23 cellular contexts compared by ENCODE assay signal in genomic region chr17:6045621-6046357, GRCh38. TPM values are rescaled to one million over a fixed set of nuclear protein-coding genes. Genes with fewer than 3 reads are reported as not detected.
DNase-seq lines count a peak whose midpoint lies in the region; ATAC-seq, FAIRE-seq and TF ChIP-seq lines count a peak whose summit lies in the region.
"Had no signal": no experiment of that assay in that cellular context is flagged by ENCODE, and none has a peak within 500 bp of the region (broad histone marks: within the 10 kb centered on the region; RNA-seq: fewer than 3 reads in every experiment).

No MANE protein-coding gene starts in this region.

- H3T11ph ChIP-seq in H9 (ENCODE audit: low read length): no peak overlapping the region

- H3K4me1 Mint-ChIP-seq in H9 (no peaks in the 10 kb centered on the region), nephron progenitor cell (peaks cover 18% of the 10 kb centered on the region)
- H3K4me1 Mint-ChIP-seq: T-cell had no signal

- H3K79me1 ChIP-seq in H9 (ENCODE audit: insufficient read depth, low read depth, low read length, poor library complexity, severe bottlenecking): no peaks in the 10 kb centered on the region

- no peak for ATAC-seq in PC-3
- ATAC-seq: activated CD8-positive, alpha-beta T cell treated with anti-CD3 and anti-CD28 coated beads, Interleukin-2, amount 10 ng/mL, durations not matched to agents 7 days and 5 days; lower lobe of right lung; T-cell had no signal

- no peaks in the 10 kb centered on the region for H3K23me2 ChIP-seq in H9 (ENCODE audit: insufficient read length, low read depth, low read length, poor library complexity, severe bottlenecking)

- H3K4me1 ChIP-seq in BLaER1 (peaks cover 44% of the 10 kb centered on the region), H9 (ENCODE audit: insufficient read depth, low read length) (no peaks in the 10 kb centered on the region), PC-3 (ENCODE audit: insufficient read depth, low read length) (no peaks in the 10 kb centered on the region)
- H3K4me1 ChIP-seq: lower lobe of right lung, Peyer's patch, upper lobe of left lung had no signal

- no peak overlapping the region for H2BK20ac ChIP-seq in H9 (ENCODE audit: low read depth, low read length, poor library complexity, severe bottlenecking)

- H3K27me3 Mint-ChIP-seq in H9 (ENCODE audit: low read depth): no peaks in the 10 kb centered on the region; the same call in 1 of the 2 replicates
- H3K27me3 Mint-ChIP-seq in nephron progenitor cell (ENCODE audit: low read depth, poor library complexity): peaks cover 15% of the 10 kb centered on the region

- no peak overlapping the region for H3K14ac ChIP-seq in H9 (ENCODE audit: insufficient read depth, low read length)

- H3K4me3 Mint-ChIP-seq in H9 (no peak overlapping the region), nephron progenitor cell (no peak overlapping the region)
- H3K4me3 Mint-ChIP-seq: activated CD8-positive, alpha-beta T cell treated with anti-CD3 and anti-CD28 coated beads, Interleukin-2, amount 10 ng/mL, durations not matched to agents 7 days and 5 days; HFFc6; T-cell had no signal

- H3K9me2 ChIP-seq in PC-3 (replicated peaks; ENCODE audit: low read length): no peaks in the 10 kb centered on the region

- intact Hi-C loops in PC-3 (cut with micrococcal nuclease): no loop called here

- no peak overlapping the region for H4K8ac ChIP-seq in H9 (replicated peaks; ENCODE audit: insufficient read length, low read depth, low read length)

- H3K56ac ChIP-seq in H9 (ENCODE audit: insufficient read length, low read depth, low read length): no peak overlapping the region

- H4K20me1 ChIP-seq in BLaER1 (no peaks in the 10 kb centered on the region), H9 (ENCODE audit: control insufficient read depth, insufficient read depth, insufficient read length) (no peaks in the 10 kb centered on the region), PC-3 (ENCODE audit: low read length) (no peaks in the 10 kb centered on the region)

- no peak overlapping the region; a peak in 1 of 7 replicates for H3K27ac Mint-ChIP-seq in H9
- H3K27ac Mint-ChIP-seq in nephron progenitor cell: no peak overlapping the region
- H3K27ac Mint-ChIP-seq: activated CD8-positive, alpha-beta T cell treated with anti-CD3 and anti-CD28 coated beads, Interleukin-2, amount 10 ng/mL, durations not matched to agents 7 days and 5 days; HFFc6; T-cell had no signal

- no CpG with 5 or more reads among the region's 6 CpGs for WGBS in H9 (ENCODE audit: extremely low coverage, insufficient read length, low lambda C conversion rate)

- no peak overlapping the region for H3K4ac ChIP-seq in H9 (ENCODE audit: low read depth, low read length)

- H3K9ac ChIP-seq in BLaER1: no peak overlapping the region
- no peak overlapping the region for H3K9ac ChIP-seq in H9 (ENCODE audit: extremely low read depth, insufficient read length, low read length)
- no peak overlapping the region for H3K9ac ChIP-seq in PC-3 (ENCODE audit: low read length)

- no peak overlapping the region for H4K91ac ChIP-seq in H9 (ENCODE audit: insufficient read length, low read depth, low read length)

- no peaks in the 10 kb centered on the region for H3F3A ChIP-seq in PC-3 (ENCODE audit: low read length, unreplicated experiment)

- no peaks in the 10 kb centered on the region for H3K9me3 ChIP-seq in BLaER1
- H3K9me3 ChIP-seq in H9 (ENCODE audit: control insufficient read depth, low read depth, low read length): no peaks in the 10 kb centered on the region
- no peaks in the 10 kb centered on the region for H3K9me3 ChIP-seq in PC-3 (ENCODE audit: low read length)
- H3K9me3 ChIP-seq: lower lobe of right lung, Peyer's patch, upper lobe of left lung had no signal

- H2BK5ac ChIP-seq in H9 (ENCODE audit: insufficient read length, low read length): no peak overlapping the region

- H3K36me3 ChIP-seq in BLaER1 (no peaks in the 10 kb centered on the region), bronchial epithelial cell (ENCODE audit: control insufficient read depth, insufficient read depth, low read length) (no peaks in the 10 kb centered on the region), PC-3 (ENCODE audit: low read depth, low read length) (no peaks in the 10 kb centered on the region)
- H3K36me3 ChIP-seq: lower lobe of right lung, Peyer's patch, upper lobe of left lung had no signal

- H2BK15ac ChIP-seq in H9 (ENCODE audit: low read depth, low read length): no peak overlapping the region

- H3K23ac ChIP-seq in H9 (ENCODE audit: insufficient read length, low read depth, low read length): no peak overlapping the region

- no peak overlapping the region for H2AFZ ChIP-seq in H9 (ENCODE audit: low read length)
- H2AFZ ChIP-seq in PC-3 (ENCODE audit: low read length): no peak overlapping the region

- no peaks in the 10 kb centered on the region; a peak in 1 of 5 replicates for H3K9me3 Mint-ChIP-seq in H9
- peaks cover 4% of the 10 kb centered on the region for H3K9me3 Mint-ChIP-seq in nephron progenitor cell
- H3K9me3 Mint-ChIP-seq: HFFc6, T-cell had no signal

- H3K27ac ChIP-seq in BLaER1: no peak overlapping the region
- no peak overlapping the region for H3K27ac ChIP-seq in H9 (ENCODE audit: insufficient read length, low read depth, low read length)
- no peak overlapping the region for H3K27ac ChIP-seq in PC-3 (ENCODE audit: low read length)
- H3K27ac ChIP-seq: epithelial cell of prostate, lower lobe of right lung, Peyer's patch, upper lobe of left lung had no signal

- H3K36me3 Mint-ChIP-seq in H9 (ENCODE audit: insufficient read depth in 1 of 3, low read depth in 3 of 3): no peaks in the 10 kb centered on the region
- H3K36me3 Mint-ChIP-seq in nephron progenitor cell (ENCODE audit: low read depth): no peaks in the 10 kb centered on the region
- H3K36me3 Mint-ChIP-seq: T-cell had no signal

- H3K27me3 ChIP-seq in BLaER1 (no peaks in the 10 kb centered on the region), H9 (ENCODE audit: insufficient read depth, low read length) (no peaks in the 10 kb centered on the region), bronchial epithelial cell (ENCODE audit: control insufficient read depth, insufficient read depth, low read length) (no peaks in the 10 kb centered on the region), PC-3 (ENCODE audit: low read length) (no peaks in the 10 kb centered on the region)
- H3K27me3 ChIP-seq: Peyer's patch, upper lobe of left lung had no signal

- DNase-seq in H9 (no peak), bronchial epithelial cell (ENCODE audit: low read depth) (no peak), midbrain (lab: John Stamatoyannopoulos, UW) (peak; percentile 18), HK-2 (ENCODE audit: unreplicated experiment) (no peak), NCI-H748 treated with DMSO at 0.1 percent for 48 hours (lab: John Stamatoyannopoulos, UW) (no peak), nephron progenitor cell (no peak), PC-3 (no peak)
- DNase-seq: activated CD4-positive, CD25-positive, alpha-beta regulatory T cell treated with anti-CD3 and anti-CD28 coated beads, Interleukin-2, amount 50 U/mL, for 72 hours; activated CD8-positive, alpha-beta T cell treated with anti-CD3 and anti-CD28 coated beads, Interleukin-2, amount 10 ng/mL, durations not matched to agents 7 days and 5 days; activated gamma-delta T cell treated with Interleukin-2 at 50 U/mL for 16 hours; activated T-cell treated with anti-CD3 and anti-CD28 coated beads, Interleukin-2, amount 50 U/mL, for 1 hour; foreskin melanocyte; HFFc6; islet precursor cell; lower lobe of right lung; NCI-H510A; Peyer's patch; retina; stimulated activated CD4-positive, alpha-beta T cell treated with anti-CD3 and anti-CD28 coated beads, Interleukin-15, amount 100 ng/mL, for 24 hours; T-cell; upper lobe of left lung had no signal

- H2BK120ac ChIP-seq in H9 (ENCODE audit: low read depth, low read length, poor library complexity, severe bottlenecking): no peak overlapping the region

- POLR2A ChIA-PET in PC-3 (lab: Charles Lee; ENCODE audit: unreplicated experiment): no interaction called here

- H3K4me3 ChIP-seq in BLaER1: no peak overlapping the region
- H3K4me3 ChIP-seq in bronchial epithelial cell (ENCODE audit: low read depth, low read length): no peak overlapping the region
- no peak overlapping the region for H3K4me3 ChIP-seq in PC-3 (ENCODE audit: low read length)
- H3K4me3 ChIP-seq: lower lobe of right lung, Peyer's patch, upper lobe of left lung had no signal

- H2BK12ac ChIP-seq in H9 (ENCODE audit: insufficient read length, low read depth, low read length): no peak overlapping the region

- TF ChIP-seq CTCF in H9 (conservative IDR thresholded peaks at IDR 0.05) (peak; percentile 53), bronchial epithelial cell (IDR thresholded peaks at IDR 0.05; ENCODE audit: insufficient read depth, low read length, severe bottlenecking) (no peak), nephron progenitor cell (IDR thresholded peaks at IDR 0.05) (no peak), PC-3 (conservative IDR thresholded peaks at IDR 0.05; ENCODE audit: low read depth, low read length) (no peak)

- BruUV-seq in PC-3 (replicated peaks; lab: Mats Ljungman, UMichigan): no TSS peak

- no peak overlapping the region for H3K18ac ChIP-seq in H9 (ENCODE audit: insufficient read length, low read depth, low read length)

- peak; percentile 93 for FAIRE-seq in bronchial epithelial cell (lab: Jason Lieb, UNC)

- CTCF ChIA-PET in PC-3 (lab: Charles Lee): no interaction called here

- H4K5ac ChIP-seq in H9 (ENCODE audit: insufficient read length, low read depth, low read length): no peak overlapping the region

- H3K4me2 ChIP-seq in BLaER1: peak overlapping the region; percentile 39
- H3K4me2 ChIP-seq in H9 (ENCODE audit: insufficient read depth, insufficient read length, low read length): no peak overlapping the region
- H3K4me2 ChIP-seq in PC-3 (ENCODE audit: low read length): no peak overlapping the region

- H3K79me2 ChIP-seq in H9 (ENCODE audit: insufficient read depth, low read length) (no peaks in the 10 kb centered on the region), PC-3 (ENCODE audit: low read length) (no peaks in the 10 kb centered on the region)

- H2AK5ac ChIP-seq in H9 (ENCODE audit: insufficient read length, low read length): no peak overlapping the region

RNA-seq across cellular contexts. Expression of gene WSCD1, which starts 24.4 kb away (rescaled TPM):
- total RNA-seq in H9 (2021) (33.6 and 34.9 TPM in 2 replicates), bronchial epithelial cell (0.13 and 0.26 TPM in 2 replicates), PC-3 (2014; rRNA removed) (56.7 and 57.0 TPM in 2 replicates)
- total RNA-seq: activated CD8-positive, alpha-beta T cell treated with anti-CD3 and anti-CD28 coated beads, Interleukin-2, amount 10 ng/mL, durations not matched to agents 7 days and 5 days; HFFc6 had no signal

Comparison
In these comparisons a context has a peak if more than half of its experiments do, and no peak if none do; other contexts are left out.
1. RNA of gene WSCD1, which starts 24.4 kb away (total RNA-seq): 56.7 to 57.0 TPM in PC-3 and 33.6 to 34.9 TPM in H9; 0.13 to 0.26 TPM in bronchial epithelial cell; every median in the first group is over 10 times any median in the second.